ENCODE assay signal across 26 cellular contexts in genomic region chr3:10041034-10041433, GRCh38.
"Had no signal": no experiment of that assay in that cellular context is flagged by ENCODE, and none has a peak within 500 bp of the region (broad histone marks: within the 10 kb centered on the region; RNA-seq: fewer than 3 reads in every experiment).

No MANE protein-coding gene starts in this region.

- H2AFZ ChIP-seq: PC-9 had no signal

- DNase-seq: activated CD4-positive, alpha-beta memory T cell treated with anti-CD3 and anti-CD28 coated beads, Interleukin-2, amount 10 ng/mL, durations not matched to agents 7 days and 5 days; activated CD4-positive, alpha-beta T cell treated with anti-CD3 and anti-CD28 coated beads for 36 hours; activated CD4-positive, alpha-beta T cell treated with anti-CD3 and anti-CD28 coated beads, Interleukin-2, amount 50 U/mL, for 1 hour; activated CD4-positive, CD25-positive, alpha-beta regulatory T cell; activated CD8-positive, alpha-beta memory T cell treated with anti-CD3 and anti-CD28 coated beads, Interleukin-2, amount 50 U/mL, for 48 hours; activated naive CD8-positive, alpha-beta T cell treated with anti-CD3 and anti-CD28 coated beads, Interleukin-2, amount 50 U/mL, for 24 hours; activated T-cell treated with anti-CD3 and anti-CD28 coated beads, Interleukin-2, amount 50 U/mL, for 1 hour; amniotic stem cell; body of pancreas; central memory CD4-positive, alpha-beta T cell; Kasumi-1; KBM-7; NCI-H1105 treated with DMSO at 0.1 percent for 48 hours; NCI-H1436 treated with DMSO at 0.1 percent for 48 hours; NCI-H187; NCI-H2081; NCI-H510A treated with DMSO at 0.1 percent for 48 hours; PC-9; RPMI8226; T-helper 1 cell had no signal

- H3K9me3 Mint-ChIP-seq: activated CD4-positive, alpha-beta memory T cell treated with anti-CD3 and anti-CD28 coated beads, Interleukin-2, amount 10 ng/mL, durations not matched to agents 7 days and 5 days; activated naive CD4-positive, alpha-beta T cell treated with anti-CD3 and anti-CD28 coated beads, Interleukin-2, amount 50 U/mL, for 72 hours; activated naive CD8-positive, alpha-beta T cell treated with anti-CD3 and anti-CD28 coated beads, Interleukin-2, amount 50 U/mL, for 24 hours had no signal

- H3K27me3 ChIP-seq: ascending aorta, body of pancreas had no signal

- H3K27ac Mint-ChIP-seq: activated CD4-positive, alpha-beta memory T cell treated with anti-CD3 and anti-CD28 coated beads, Interleukin-2, amount 10 ng/mL, durations not matched to agents 7 days and 5 days; activated CD4-positive, alpha-beta T cell treated with anti-CD3 and anti-CD28 coated beads for 36 hours; activated naive CD4-positive, alpha-beta T cell treated with anti-CD3 and anti-CD28 coated beads, Interleukin-2, amount 50 U/mL, for 72 hours; activated naive CD8-positive, alpha-beta T cell treated with anti-CD3 and anti-CD28 coated beads, Interleukin-2, amount 50 U/mL, for 24 hours had no signal

- H3K27ac ChIP-seq: ascending aorta, body of pancreas, PC-9, SK-N-MC, VCaP had no signal

- H3K4me3 Mint-ChIP-seq: activated CD4-positive, alpha-beta memory T cell treated with anti-CD3 and anti-CD28 coated beads, Interleukin-2, amount 10 ng/mL, durations not matched to agents 7 days and 5 days; activated CD4-positive, alpha-beta T cell treated with anti-CD3 and anti-CD28 coated beads for 36 hours; activated naive CD8-positive, alpha-beta T cell treated with anti-CD3 and anti-CD28 coated beads, Interleukin-2, amount 50 U/mL, for 24 hours had no signal

- H3K36me3 ChIP-seq: ascending aorta had no signal

- H3K4me3 ChIP-seq: ascending aorta, body of pancreas, PC-9, SK-N-MC had no signal

- H3K4me1 ChIP-seq: ascending aorta, body of pancreas had no signal

- H3K4me2 ChIP-seq: PC-9 had no signal

- H3K9me3 ChIP-seq: ascending aorta, body of pancreas had no signal

- H3K4me1 Mint-ChIP-seq: activated CD4-positive, alpha-beta memory T cell treated with anti-CD3 and anti-CD28 coated beads, Interleukin-2, amount 10 ng/mL, durations not matched to agents 7 days and 5 days; activated CD4-positive, alpha-beta T cell treated with anti-CD3 and anti-CD28 coated beads for 36 hours; activated naive CD8-positive, alpha-beta T cell treated with anti-CD3 and anti-CD28 coated beads, Interleukin-2, amount 50 U/mL, for 24 hours had no signal

- FAIRE-seq: bronchial epithelial cell had no signal

- H3K27me3 Mint-ChIP-seq: activated CD4-positive, alpha-beta memory T cell treated with anti-CD3 and anti-CD28 coated beads, Interleukin-2, amount 10 ng/mL, durations not matched to agents 7 days and 5 days; activated CD4-positive, alpha-beta T cell treated with anti-CD3 and anti-CD28 coated beads for 36 hours; activated naive CD8-positive, alpha-beta T cell treated with anti-CD3 and anti-CD28 coated beads, Interleukin-2, amount 50 U/mL, for 24 hours had no signal

- ATAC-seq: activated CD4-positive, alpha-beta T cell treated with anti-CD3 and anti-CD28 coated beads for 36 hours; activated naive CD4-positive, alpha-beta T cell treated with anti-CD3 and anti-CD28 coated beads, Interleukin-2, amount 50 U/mL, for 72 hours; activated naive CD8-positive, alpha-beta T cell treated with anti-CD3 and anti-CD28 coated beads, Interleukin-2, amount 50 U/mL, for 24 hours; body of pancreas; Right ventricle myocardium inferior had no signal
